ENCODE assay signal across 18 cellular contexts in the genomic region with DNA sequence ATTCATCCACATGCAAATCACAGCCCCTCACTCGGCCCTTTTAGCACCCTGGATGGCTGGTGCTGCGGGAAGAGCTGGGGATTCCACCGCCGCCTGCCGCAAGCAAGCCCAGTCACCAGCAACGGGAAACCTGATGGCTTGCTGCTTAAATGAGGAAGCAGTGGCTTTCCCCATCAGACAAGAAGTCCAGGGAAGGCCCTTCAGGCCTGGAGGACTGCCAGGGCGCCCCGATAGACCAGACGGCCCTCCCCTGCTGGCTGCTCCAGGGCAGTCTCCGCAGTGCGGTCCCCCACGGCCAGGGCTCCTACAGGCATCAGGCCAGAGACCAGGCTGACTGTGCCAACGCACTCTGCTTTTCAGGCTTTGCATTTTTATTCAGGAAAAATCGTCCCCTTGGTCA.
"Had no signal": no experiment of that assay in that cellular context is flagged by ENCODE, and none has a peak within 500 bp of the region (broad histone marks: within the 10 kb centered on the region; RNA-seq: fewer than 3 reads in every experiment).

No MANE protein-coding gene starts in this region.

- H3K27ac Mint-ChIP-seq: activated CD4-positive, alpha-beta T cell treated with anti-CD3 and anti-CD28 coated beads for 36 hours; activated CD8-positive, alpha-beta T cell treated with anti-CD3 and anti-CD28 coated beads for 36 hours; activated naive CD4-positive, alpha-beta T cell treated with anti-CD3 and anti-CD28 coated beads, Interleukin-2, amount 50 U/mL, for 72 hours; activated T-cell treated with anti-CD3 and anti-CD28 coated beads, Interleukin-2, amount 50 U/mL, for 72 hours; T-helper 1 cell treated with Interleukin-12 subunit alpha and Interleukin-12 subunit beta and Interleukin-4 antibody, amounts not matched to agents 30 μg/mL and 1 μg/mL, for 36 hours had no signal

- H3K27me3 ChIP-seq: brain microvascular endothelial cell, gastrocnemius medialis, right atrium auricular region had no signal

- H3K4me1 Mint-ChIP-seq: activated CD4-positive, alpha-beta T cell treated with anti-CD3 and anti-CD28 coated beads for 36 hours; central memory CD8-positive, alpha-beta T cell; naive B cell had no signal

- H3K27me3 Mint-ChIP-seq: activated CD8-positive, alpha-beta T cell treated with anti-CD3 and anti-CD28 coated beads for 36 hours; central memory CD8-positive, alpha-beta T cell had no signal

- DNase-seq: activated CD4-positive, alpha-beta T cell treated with anti-CD3 and anti-CD28 coated beads for 36 hours; activated CD8-positive, alpha-beta memory T cell treated with anti-CD3 and anti-CD28 coated beads, Interleukin-2, amount 50 U/mL, for 48 hours; activated CD8-positive, alpha-beta T cell treated with anti-CD3 and anti-CD28 coated beads for 36 hours; activated gamma-delta T cell; activated T-cell treated with anti-CD3 and anti-CD28 coated beads, Interleukin-2, amount 50 U/mL, for 72 hours; brain microvascular endothelial cell; effector CD8-positive, alpha-beta T cell; gastrocnemius medialis; naive B cell; stimulated activated CD4-positive, alpha-beta T cell treated with anti-CD3 and anti-CD28 coated beads, Interleukin-4, amount 100 ng/mL, for 1 hour; stimulated activated naive CD4-positive, alpha-beta T cell; trophoblast cell; WERI-Rb-1 had no signal

- H3K4me3 Mint-ChIP-seq: activated CD4-positive, alpha-beta T cell treated with anti-CD3 and anti-CD28 coated beads for 36 hours; activated CD8-positive, alpha-beta T cell treated with anti-CD3 and anti-CD28 coated beads for 36 hours; activated T-cell treated with anti-CD3 and anti-CD28 coated beads, Interleukin-2, amount 50 U/mL, for 72 hours; central memory CD8-positive, alpha-beta T cell; naive B cell; T-helper 1 cell treated with Interleukin-12 subunit alpha and Interleukin-12 subunit beta and Interleukin-4 antibody, amounts not matched to agents 30 μg/mL and 1 μg/mL, for 36 hours had no signal

- H3K4me1 ChIP-seq: gastrocnemius medialis, right atrium auricular region had no signal

- H3K9me3 ChIP-seq: gastrocnemius medialis, right atrium auricular region had no signal

- FAIRE-seq: keratinocyte had no signal

- H3K4me3 ChIP-seq: gastrocnemius medialis, right atrium auricular region had no signal

- H3K27ac ChIP-seq: brain microvascular endothelial cell, gastrocnemius medialis, right atrium auricular region, WERI-Rb-1 had no signal

- H3K36me3 ChIP-seq: brain microvascular endothelial cell, gastrocnemius medialis, right atrium auricular region, WERI-Rb-1 had no signal
